In the genomic region with DNA sequence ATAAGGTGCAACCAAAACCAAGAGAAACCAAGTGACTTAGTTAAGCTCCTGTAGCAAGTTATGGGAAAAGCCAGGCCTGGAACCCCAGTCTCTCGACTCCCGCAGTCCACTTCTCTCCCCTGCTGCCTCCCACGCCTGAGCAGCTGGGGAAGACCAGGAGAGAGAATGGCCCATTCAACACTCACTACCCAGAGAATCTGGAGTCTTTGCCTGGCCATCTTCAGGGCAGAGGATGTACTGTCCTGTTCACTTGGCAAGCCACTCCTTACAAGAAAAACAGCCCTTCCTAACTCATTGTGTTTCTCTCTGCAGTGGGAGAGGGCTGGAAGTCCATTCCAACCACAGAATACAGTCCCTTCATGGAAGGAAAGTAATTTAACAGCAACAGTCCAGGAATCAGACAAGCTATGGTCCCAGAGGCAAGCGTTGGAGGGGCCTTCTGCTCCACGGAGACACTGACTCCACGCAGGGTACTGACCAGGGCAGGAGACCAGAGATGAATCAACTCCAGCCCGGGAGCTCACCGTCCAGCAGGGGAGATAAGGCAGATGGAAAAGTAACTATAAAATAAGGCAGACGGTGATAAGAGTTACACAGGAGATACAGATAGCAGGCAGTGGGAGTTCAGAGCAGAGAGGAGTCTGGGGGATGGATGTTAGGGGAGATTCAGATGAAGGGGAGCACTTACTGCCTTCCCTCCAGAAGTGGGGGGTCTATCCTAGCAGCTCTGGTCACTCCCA, we compare ENCODE assay signal across 8 cellular contexts. TPM values are rescaled to one million over a fixed set of nuclear protein-coding genes. Genes with fewer than 3 reads are reported as not detected.
DNase-seq lines count a peak whose midpoint lies in the region; ATAC-seq, FAIRE-seq and TF ChIP-seq lines count a peak whose summit lies in the region.

No MANE protein-coding gene starts in this region.

- DNase-seq in activated T-cell treated with anti-CD3 and anti-CD28 coated beads, Interleukin-2, amount 50 U/mL, for 24 hours, result no peak
- DNase-seq in activated T-cell treated with anti-CD3 and anti-CD28 coated beads for 4 hours (no peak), caudate nucleus (lab: John Stamatoyannopoulos, UW) (peak in 2 of 61 donors; percentile 14 to 23), mesenteric fat pad (ENCODE audit: low spot score) (peak; percentile 78), upper lobe of left lung (no peak), H54 (ENCODE audit: insufficient read length, low spot score) (no peak), RKO (ENCODE audit: low spot score) (no peak), NCI-H446 treated with DMSO at 0.1 percent for 48 hours (lab: John Stamatoyannopoulos, UW) (no peak)

- TF ChIP-seq POLR2A in upper lobe of left lung (IDR thresholded peaks at IDR 0.05) (no peak), H54 (IDR thresholded peaks at IDR 0.05; ENCODE audit: low read depth, low read length) (no peak)

- peak in 1 of 2 donors; percentile 15 for ATAC-seq in upper lobe of left lung (ENCODE audit: low FRiP score in 2 of 2)

- peaks cover 15 to 48% (median 26%) of the 10 kb centered on the region in 4 donors for H3K4me1 ChIP-seq in upper lobe of left lung

- no peaks in the 10 kb centered on the region for H3K27me3 ChIP-seq in upper lobe of left lung

- H3K9me3 ChIP-seq in upper lobe of left lung, result no peaks in the 10 kb centered on the region

- peaks cover 34% of the 10 kb centered on the region for H3K4me1 Mint-ChIP-seq in activated T-cell treated with anti-CD3 and anti-CD28 coated beads, Interleukin-2, amount 50 U/mL, for 24 hours (ENCODE audit: low read depth)

- TF ChIP-seq EP300 in upper lobe of left lung (IDR thresholded peaks at IDR 0.05), result no peak

- no peaks in the 10 kb centered on the region for H3K36me3 ChIP-seq in upper lobe of left lung

- no peak for FAIRE-seq in H54 (lab: Jason Lieb, UNC)

- H3K27me3 Mint-ChIP-seq in activated T-cell treated with anti-CD3 and anti-CD28 coated beads, Interleukin-2, amount 50 U/mL, for 24 hours, result no peaks in the 10 kb centered on the region

- peaks cover 21% of the 10 kb centered on the region for H3K36me3 Mint-ChIP-seq in activated T-cell treated with anti-CD3 and anti-CD28 coated beads, Interleukin-2, amount 50 U/mL, for 24 hours (ENCODE audit: low read depth)

- peak overlapping the region; percentile 78 for H3K4me3 Mint-ChIP-seq in activated T-cell treated with anti-CD3 and anti-CD28 coated beads, Interleukin-2, amount 50 U/mL, for 24 hours

- H3K27ac Mint-ChIP-seq in activated T-cell treated with anti-CD3 and anti-CD28 coated beads, Interleukin-2, amount 50 U/mL, for 24 hours, result peak overlapping the region; percentile 85

- peak overlapping the region in 3 of 4 donors; percentile 62 to 90 (median 81) for H3K4me3 ChIP-seq in upper lobe of left lung

- WGBS in upper lobe of left lung, 2 donors, result 48 to 78% methylated on average over 9 of the region's 9 CpGs

- TF ChIP-seq CTCF in upper lobe of left lung (IDR thresholded peaks at IDR 0.05), result peak in 2 of 6 experiments; percentile 15 to 17

- no peaks in the 10 kb centered on the region for H3K9me3 Mint-ChIP-seq in activated T-cell treated with anti-CD3 and anti-CD28 coated beads, Interleukin-2, amount 50 U/mL, for 24 hours

- H3K27ac ChIP-seq in caudate nucleus (ENCODE audit: low read depth, low read length) (peak overlapping the region; percentile 73), upper lobe of left lung (peak overlapping the region; percentile 79 to 92 (median 91))

RNA-seq across cellular contexts. Expression of a gene that starts 1.6 kb away (rescaled TPM):
- total RNA-seq in mesenteric fat pad, result 23.1 TPM
- 10 to 100 TPM; 17.5 to 56.6 (median 29.4) TPM for total RNA-seq in upper lobe of left lung
